In the genomic region with DNA sequence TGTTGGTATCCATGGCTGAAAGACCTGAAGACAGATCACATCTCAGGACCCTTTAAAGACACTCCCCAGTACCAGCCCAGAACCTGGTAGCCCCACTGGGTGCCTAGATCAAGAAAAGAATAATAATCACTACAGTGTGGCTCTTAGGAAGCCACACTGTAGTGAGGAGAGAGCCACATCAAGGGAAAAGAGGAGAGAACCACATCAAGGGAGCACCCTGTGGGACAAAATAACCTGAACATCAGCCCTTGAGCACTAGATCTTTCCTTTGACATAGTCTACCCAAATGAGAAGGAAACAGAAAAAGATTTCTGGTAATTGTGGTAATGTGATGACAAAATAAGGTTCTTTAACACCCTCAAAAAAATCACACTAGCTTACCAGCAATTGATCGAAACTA, we compare ENCODE assay signal across 20 cellular contexts. TPM values are rescaled to one million over a fixed set of nuclear protein-coding genes. Genes with fewer than 3 reads are reported as not detected.
DNase-seq lines count a peak whose midpoint lies in the region; ATAC-seq and TF ChIP-seq lines count a peak whose summit lies in the region.
"Had no signal": no experiment of that assay in that cellular context is flagged by ENCODE, and none has a peak within 500 bp of the region (broad histone marks: within the 10 kb centered on the region; RNA-seq: fewer than 3 reads in every experiment).

No MANE protein-coding gene starts in this region.

- H3K4me1 ChIP-seq in gastrocnemius medialis (no peaks in the 10 kb centered on the region), SJCRH30 (no peaks in the 10 kb centered on the region)
- H3K4me1 ChIP-seq: HAP-1 had no signal

- no peak overlapping the region for H3K4me3 Mint-ChIP-seq in activated naive CD4-positive, alpha-beta T cell treated with anti-CD3 and anti-CD28 coated beads for 36 hours
- H3K4me3 Mint-ChIP-seq in activated naive CD8-positive, alpha-beta T cell = no peak overlapping the region
- H3K4me3 Mint-ChIP-seq in naive thymus-derived CD8-positive, alpha-beta T cell = peak overlapping the region; percentile 19 to 68 (median 48)

- H3K27me3 ChIP-seq in gastrocnemius medialis = no peaks in the 10 kb centered on the region
- no peaks in the 10 kb centered on the region for H3K27me3 ChIP-seq in SJCRH30

- H3K27ac ChIP-seq in SK-N-MC (peak overlapping the region; percentile 58; the same call in 1 of the 2 replicates), gastrocnemius medialis (no peak overlapping the region), SJCRH30 (no peak overlapping the region)

- H3K4me3 ChIP-seq in SK-N-MC (no peak overlapping the region), gastrocnemius medialis (no peak overlapping the region), SJCRH30 (no peak overlapping the region)
- H3K4me3 ChIP-seq: HAP-1 had no signal

- H3K9me3 ChIP-seq in SK-N-MC (ENCODE audit: low read depth, low read length) = no peaks in the 10 kb centered on the region; the same call in 1 of the 2 replicates
- H3K9me3 ChIP-seq in gastrocnemius medialis = no peaks in the 10 kb centered on the region
- H3K9me3 ChIP-seq in SJCRH30 (replicated peaks) = no peaks in the 10 kb centered on the region
- H3K9me3 ChIP-seq: HAP-1 had no signal

- in situ Hi-C loops in gastrocnemius medialis (cut with MboI; ENCODE audit: low sequenced_read_pairs in 4 of 4) = no loop called here

- H3K27ac Mint-ChIP-seq in activated naive CD4-positive, alpha-beta T cell treated with anti-CD3 and anti-CD28 coated beads for 36 hours = no peak overlapping the region
- H3K27ac Mint-ChIP-seq in activated naive CD8-positive, alpha-beta T cell = peak overlapping the region; percentile 8
- H3K27ac Mint-ChIP-seq in naive thymus-derived CD8-positive, alpha-beta T cell = peak overlapping the region in 6 of 10 donors; percentile 14 to 67 (median 35)

- no peak for TF ChIP-seq POLR2A in gastrocnemius medialis (IDR thresholded peaks at IDR 0.05)

- H3K36me3 ChIP-seq in SK-N-MC (ENCODE audit: insufficient read depth, low read length) (no peaks in the 10 kb centered on the region), gastrocnemius medialis (no peaks in the 10 kb centered on the region), SJCRH30 (no peaks in the 10 kb centered on the region)
- H3K36me3 ChIP-seq: HAP-1 had no signal

- H3K36me3 Mint-ChIP-seq in activated naive CD4-positive, alpha-beta T cell treated with anti-CD3 and anti-CD28 coated beads for 36 hours (ENCODE audit: low read depth) = no peaks in the 10 kb centered on the region
- peaks cover 2% of the 10 kb centered on the region for H3K36me3 Mint-ChIP-seq in activated naive CD8-positive, alpha-beta T cell
- peaks cover 0 to 11% (median 5%) of the 10 kb centered on the region in 3 donors for H3K36me3 Mint-ChIP-seq in naive thymus-derived CD8-positive, alpha-beta T cell

- intact Hi-C loops in activated naive CD4-positive, alpha-beta T cell treated with anti-CD3 and anti-CD28 coated beads for 36 hours (cut with micrococcal nuclease) = no loop called here
- intact Hi-C loops in gastrocnemius medialis (cut with DNase I; ENCODE audit: low total_unique reads) = no loop called here

- peaks cover 11% of the 10 kb centered on the region for H3K4me1 Mint-ChIP-seq in activated naive CD4-positive, alpha-beta T cell treated with anti-CD3 and anti-CD28 coated beads for 36 hours (ENCODE audit: low read depth)
- peaks cover 12% of the 10 kb centered on the region for H3K4me1 Mint-ChIP-seq in activated naive CD8-positive, alpha-beta T cell (ENCODE audit: low read depth)
- H3K4me1 Mint-ChIP-seq in naive thymus-derived CD8-positive, alpha-beta T cell = peaks cover 10 to 14% (median 12%) of the 10 kb centered on the region in 4 donors

- POLR2A ChIA-PET in naive thymus-derived CD8-positive, alpha-beta T cell (lab: Charles Lee) = no interaction called here

- no peaks in the 10 kb centered on the region for H3K27me3 Mint-ChIP-seq in activated naive CD4-positive, alpha-beta T cell treated with anti-CD3 and anti-CD28 coated beads for 36 hours (ENCODE audit: low read depth)
- H3K27me3 Mint-ChIP-seq in activated naive CD8-positive, alpha-beta T cell = no peaks in the 10 kb centered on the region
- no peaks in the 10 kb centered on the region for H3K27me3 Mint-ChIP-seq in naive thymus-derived CD8-positive, alpha-beta T cell

- DNase-seq in activated naive CD4-positive, alpha-beta T cell treated with anti-CD3 and anti-CD28 coated beads for 36 hours = peak; percentile 12
- DNase-seq in activated naive CD4-positive, alpha-beta T cell (lab: John Stamatoyannopoulos, UW) = no peak
- DNase-seq in SK-N-MC (ENCODE audit: low read depth, low spot score) (no peak), gastrocnemius medialis (no peak), SJCRH30 (no peak)
- DNase-seq in naive thymus-derived CD8-positive, alpha-beta T cell = peak in 7 of 10 donors; percentile 7 to 62 (median 23)
- DNase-seq: AML-193, DMS79 treated with DMSO at 0.1 percent for 48 hours, GDM1, IMR-90, NCI-H1417, NCI-H2029, NCI-H2171 treated with DMSO at 0.1 percent for 48 hours, NCI-H774 had no signal

- TF ChIP-seq CTCF in gastrocnemius medialis (IDR thresholded peaks at IDR 0.05 in 4 of 5, conservative IDR thresholded peaks at IDR 0.05 in 1 of 5) = no peak

- CTCF ChIA-PET in activated naive CD4-positive, alpha-beta T cell treated with anti-CD3 and anti-CD28 coated beads for 36 hours (lab: Charles Lee) = no interaction called here

- peak; percentile 78 to 95 for ATAC-seq in naive thymus-derived CD8-positive, alpha-beta T cell
- no peak for ATAC-seq in HG03469 (IDR thresholded peaks at IDR 0.05; ENCODE audit: unreplicated experiment)
- no peak for ATAC-seq in gastrocnemius medialis
- ATAC-seq: Panc1 had no signal

- no peak overlapping the region for H3K9ac ChIP-seq in SK-N-MC (ENCODE audit: insufficient read length)

- peaks cover 12% of the 10 kb centered on the region for H3K9me3 Mint-ChIP-seq in activated naive CD4-positive, alpha-beta T cell treated with anti-CD3 and anti-CD28 coated beads for 36 hours
- H3K9me3 Mint-ChIP-seq in activated naive CD8-positive, alpha-beta T cell (ENCODE audit: low read depth) = peaks cover 9% of the 10 kb centered on the region
- peaks cover 0 to 25% (median 5%) of the 10 kb centered on the region in 9 donors for H3K9me3 Mint-ChIP-seq in naive thymus-derived CD8-positive, alpha-beta T cell

RNA-seq across cellular contexts. Expression of gene RTL3, which starts 15.3 kb away (rescaled TPM):
- not detected for total RNA-seq in activated naive CD4-positive, alpha-beta T cell treated with anti-CD3 and anti-CD28 coated beads for 36 hours
- not detected for total RNA-seq in naive thymus-derived CD8-positive, alpha-beta T cell
- not detected for polyA plus RNA-seq in naive thymus-derived CD8-positive, alpha-beta T cell
- total RNA-seq in gastrocnemius medialis = under 1 TPM in 1 of 4 donors, not detected in 3; 0.67 TPM
- 0.05 TPM in 1 of 2 replicates, not detected in the other for total RNA-seq in SJCRH30 (2014; rRNA removed; shearing (Covaris generic))
- total RNA-seq: HT-29, NCI-H460 had no signal

Comparison
In these comparisons a context has a peak if more than half of its experiments do, and no peak if none do; other contexts are left out.
1. DNase-seq: peak in activated naive CD4-positive, alpha-beta T cell treated with anti-CD3 and anti-CD28 coated beads for 36 hours (single experiment) and naive thymus-derived CD8-positive, alpha-beta T cell (7 of 10); none in activated naive CD4-positive, alpha-beta T cell (0 of 4), SK-N-MC (single experiment), gastrocnemius medialis (0 of 2) and SJCRH30 (0 of 2).
2. H3K4me3 Mint-ChIP-seq: peak in naive thymus-derived CD8-positive, alpha-beta T cell (10 of 10); none in activated naive CD4-positive, alpha-beta T cell treated with anti-CD3 and anti-CD28 coated beads for 36 hours (single experiment) and activated naive CD8-positive, alpha-beta T cell (single experiment).
3. ATAC-seq: peak in naive thymus-derived CD8-positive, alpha-beta T cell (2 of 2); none in HG03469 (single experiment) and gastrocnemius medialis (0 of 2).